In the genomic region with DNA sequence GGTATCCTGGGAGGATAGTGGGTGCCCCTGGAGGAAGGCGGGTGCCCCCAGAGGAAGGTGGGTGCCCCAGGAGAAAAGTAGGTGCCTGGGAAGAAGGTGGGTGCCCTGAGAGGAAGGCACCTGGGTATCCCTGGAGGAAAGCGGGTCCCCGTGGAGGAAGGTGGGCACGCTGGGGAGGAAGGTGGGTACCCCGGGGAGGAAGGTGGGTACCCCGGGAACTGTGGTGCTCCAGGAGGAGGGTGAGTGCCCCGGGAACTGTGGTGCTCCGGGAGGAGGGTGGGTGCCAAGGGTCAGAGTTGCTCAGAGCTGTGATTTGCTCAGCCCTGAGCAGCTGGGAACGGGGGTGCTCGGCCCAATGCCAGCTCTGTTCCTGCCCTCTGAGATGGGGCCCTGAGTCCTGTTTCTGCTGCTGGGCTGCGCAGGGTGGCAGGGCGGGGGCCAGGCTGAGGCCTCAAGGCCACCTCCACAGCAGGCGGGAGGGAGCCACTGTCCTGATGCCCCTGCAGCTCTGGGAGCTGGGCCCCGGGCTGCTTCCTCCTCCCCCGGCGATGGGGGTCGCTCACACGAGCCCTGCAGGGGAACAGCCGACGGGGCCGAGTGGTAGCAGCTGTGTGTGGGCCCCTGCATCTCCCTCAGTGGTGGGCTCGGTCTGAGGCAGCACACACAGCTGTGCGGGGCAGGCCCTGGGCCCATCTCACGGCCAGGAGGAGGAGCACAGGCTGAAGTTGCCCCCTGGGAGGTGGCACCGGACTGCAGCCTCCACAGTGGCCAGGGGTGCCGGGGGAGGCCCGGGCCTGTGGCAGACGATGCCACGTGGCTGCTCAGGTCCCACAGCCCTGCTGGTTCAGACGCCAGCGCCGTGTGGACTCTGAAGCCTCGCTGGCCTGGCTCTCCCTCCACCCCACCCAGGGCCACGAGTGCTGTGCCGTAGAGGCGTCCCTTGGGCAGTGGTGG, we compare ENCODE assay signal across 14 cellular contexts.
"Had no signal": no experiment of that assay in that cellular context is flagged by ENCODE, and none has a peak within 500 bp of the region (broad histone marks: within the 10 kb centered on the region; RNA-seq: fewer than 3 reads in every experiment).

No MANE protein-coding gene starts in this region.

- DNase-seq: activated CD4-positive, alpha-beta T cell treated with anti-CD3 and anti-CD28 coated beads for 4 hours; activated CD8-positive, alpha-beta memory T cell treated with anti-CD3 and anti-CD28 coated beads, Interleukin-2, amount 50 U/mL, for 48 hours; activated gamma-delta T cell; activated T-cell treated with anti-CD3 and anti-CD28 coated beads, Interleukin-2, amount 50 U/mL, for 72 hours; amniotic stem cell; caudate nucleus; hypothalamus; T-helper 2 cell; thyroid gland had no signal

- H3K36me3 ChIP-seq: thyroid gland had no signal

- ATAC-seq: activated T-cell treated with anti-CD3 and anti-CD28 coated beads, Interleukin-2, amount 50 U/mL, for 72 hours; stimulated activated memory B cell treated with anti-CD40 and anti-IgM and Interleukin-4, amounts not matched to agents 10 μg/mL and 1 μg/mL and 100 μg/mL, for 72 hours; WTC11 had no signal

- H3K4me3 ChIP-seq: lung, thyroid gland had no signal

- H3K27me3 ChIP-seq: thyroid gland had no signal

- H3K9me3 ChIP-seq: thyroid gland had no signal

- H3K27ac ChIP-seq: thyroid gland had no signal

- FAIRE-seq: colon, endometrium had no signal
